8 cellular contexts compared by ENCODE assay signal in the genomic region with DNA sequence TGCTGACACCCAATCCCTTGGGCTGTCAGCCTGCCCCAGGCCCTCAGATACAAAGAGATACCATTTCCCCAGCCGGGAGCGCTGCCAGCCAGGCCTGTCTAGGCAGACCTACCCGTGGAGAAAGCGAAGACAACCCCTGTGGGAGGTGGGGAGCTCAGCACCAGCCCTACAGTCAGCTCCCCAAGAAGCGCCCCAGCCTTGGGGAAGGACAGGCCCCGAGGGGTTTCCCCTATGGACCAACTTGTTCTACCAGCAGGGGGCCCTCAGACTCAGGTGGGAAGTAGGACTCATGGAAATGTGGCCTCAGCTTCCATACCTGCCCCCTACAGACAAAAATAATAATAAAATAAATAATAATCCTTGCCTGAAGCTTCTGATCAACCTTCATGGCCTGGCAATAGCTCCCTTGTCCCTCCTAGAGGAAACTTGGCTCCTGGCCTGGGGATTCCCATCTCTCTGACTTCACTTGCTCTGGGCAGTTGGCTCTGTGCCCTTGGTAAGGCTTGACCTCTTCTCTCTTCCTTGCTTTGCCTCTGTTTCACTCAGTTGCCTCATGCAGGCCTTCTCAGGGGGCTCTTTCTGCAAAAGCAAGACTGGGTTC. TPM values are rescaled to one million over a fixed set of nuclear protein-coding genes. Genes with fewer than 3 reads are reported as not detected.
A peak's percentile ranks its signal among the peaks of the same experiment; 100 is the strongest.
DNase-seq lines count a peak whose midpoint lies in the region; ATAC-seq and TF ChIP-seq lines count a peak whose summit lies in the region.

No MANE protein-coding gene starts in this region.

- H3K36me3 Mint-ChIP-seq in activated naive CD4-positive, alpha-beta T cell treated with anti-CD3 and anti-CD28 coated beads for 36 hours (ENCODE audit: low read depth), result no peaks in the 10 kb centered on the region
- H3K36me3 Mint-ChIP-seq in endothelial cell (ENCODE audit: low read depth, unreplicated experiment), result no peaks in the 10 kb centered on the region

- CTCF ChIA-PET in activated naive CD4-positive, alpha-beta T cell treated with anti-CD3 and anti-CD28 coated beads for 36 hours (lab: Charles Lee), result interaction anchor here (0.7 to 2.6 kb wide), 3 partner anchors 11 to 75 kb away, joined by 3 to 11 read pairs (median 3); no protein-coding TSS in a partner anchor

- intact Hi-C loops in activated naive CD4-positive, alpha-beta T cell treated with anti-CD3 and anti-CD28 coated beads for 36 hours (cut with micrococcal nuclease), result loop anchor here (1.0 to 5.0 kb wide), 2 partner anchors 14 to 171 kb away; no protein-coding TSS in a partner anchor

- no peak for ATAC-seq in GM19467 (IDR thresholded peaks at IDR 0.05; ENCODE audit: unreplicated experiment)

- H3K4me1 ChIP-seq in mucosa of rectum (ENCODE audit: control insufficient read depth in 2 of 2, insufficient read depth in 2 of 2, low read length in 2 of 2), result peaks cover 17 to 24% of the 10 kb centered on the region in 2 donors

- no peaks in the 10 kb centered on the region for H3K27me3 Mint-ChIP-seq in activated naive CD4-positive, alpha-beta T cell treated with anti-CD3 and anti-CD28 coated beads for 36 hours (ENCODE audit: low read depth)
- H3K27me3 Mint-ChIP-seq in endothelial cell (ENCODE audit: unreplicated experiment), result peaks cover 3% of the 10 kb centered on the region

- H3K36me3 ChIP-seq in mucosa of rectum (ENCODE audit: control insufficient read depth in 2 of 2, insufficient read depth in 2 of 2, low read length in 2 of 2), result peaks cover 17 to 18% of the 10 kb centered on the region in 2 donors

- no peaks in the 10 kb centered on the region for H3K9me3 ChIP-seq in mucosa of rectum (ENCODE audit: control insufficient read depth in 2 of 2, low read length in 2 of 2)

- H3K9ac ChIP-seq in mucosa of rectum (ENCODE audit: low read depth in 1 of 2, low read length in 2 of 2), result no peak overlapping the region

- no peak overlapping the region for H3K4me3 ChIP-seq in mucosa of rectum (ENCODE audit: low read length in 2 of 2)

- no peak overlapping the region for H3K27ac Mint-ChIP-seq in activated naive CD4-positive, alpha-beta T cell treated with anti-CD3 and anti-CD28 coated beads for 36 hours
- H3K27ac Mint-ChIP-seq in endothelial cell (ENCODE audit: unreplicated experiment), result no peak overlapping the region

- H3K9me3 Mint-ChIP-seq in activated naive CD4-positive, alpha-beta T cell treated with anti-CD3 and anti-CD28 coated beads for 36 hours, result no peaks in the 10 kb centered on the region
- no peaks in the 10 kb centered on the region for H3K9me3 Mint-ChIP-seq in endothelial cell (ENCODE audit: unreplicated experiment)

- no peaks in the 10 kb centered on the region for H3K27me3 ChIP-seq in mucosa of rectum (ENCODE audit: control insufficient read depth in 2 of 2, insufficient read depth in 2 of 2, low read length in 2 of 2)

- H3K27ac ChIP-seq in mucosa of rectum (ENCODE audit: low read depth in 2 of 2, low read length in 2 of 2), result peak overlapping the region; percentile 43 to 61

- TF ChIP-seq CTCF in endothelial cell (IDR thresholded peaks at IDR 0.05; ENCODE audit: unreplicated experiment), result peak; percentile 65

- H3K4me3 Mint-ChIP-seq in activated naive CD4-positive, alpha-beta T cell treated with anti-CD3 and anti-CD28 coated beads for 36 hours, result no peak overlapping the region
- H3K4me3 Mint-ChIP-seq in endothelial cell (ENCODE audit: unreplicated experiment), result no peak overlapping the region

- H3K4me1 Mint-ChIP-seq in activated naive CD4-positive, alpha-beta T cell treated with anti-CD3 and anti-CD28 coated beads for 36 hours (ENCODE audit: low read depth), result peaks cover 51% of the 10 kb centered on the region
- peaks cover 7% of the 10 kb centered on the region for H3K4me1 Mint-ChIP-seq in endothelial cell (ENCODE audit: unreplicated experiment)

- peak; percentile 64 for DNase-seq in activated naive CD4-positive, alpha-beta T cell treated with anti-CD3 and anti-CD28 coated beads for 36 hours
- DNase-seq in activated naive CD4-positive, alpha-beta T cell (lab: John Stamatoyannopoulos, UW), result no peak
- DNase-seq in T-helper 1 cell (peak in 3 of 5 donors; percentile 14 to 22 (median 21)), endothelial cell (ENCODE audit: low spot score) (peak; percentile 33), NCI-H2081 treated with DMSO at 0.1 percent for 48 hours (lab: John Stamatoyannopoulos, UW) (no peak), KG1 (lab: John Stamatoyannopoulos, UW) (no peak)

RNA-seq across cellular contexts. Expression of gene SLC35F6, which starts 7.0 kb away (rescaled TPM):
- 1 to 10 TPM; 2.0 to 2.7 TPM for total RNA-seq in activated naive CD4-positive, alpha-beta T cell treated with anti-CD3 and anti-CD28 coated beads for 36 hours
- total RNA-seq in endothelial cell (ENCODE audit: unreplicated experiment), result 23.8 TPM

RNA-seq across cellular contexts. Expression of gene CENPA, which starts 14.8 kb away (rescaled TPM):
- total RNA-seq in activated naive CD4-positive, alpha-beta T cell treated with anti-CD3 and anti-CD28 coated beads for 36 hours, result 10 to 100 TPM; 42.9 to 43.6 TPM
- 3.9 TPM for total RNA-seq in endothelial cell (ENCODE audit: unreplicated experiment)

Comparison
In these comparisons a context has a peak if more than half of its experiments do, and no peak if none do; other contexts are left out.
1. DNase-seq: peak in activated naive CD4-positive, alpha-beta T cell treated with anti-CD3 and anti-CD28 coated beads for 36 hours (single experiment), T-helper 1 cell (3 of 5) and endothelial cell (single experiment); none in activated naive CD4-positive, alpha-beta T cell (0 of 4), NCI-H2081 treated with DMSO at 0.1 percent for 48 hours (single experiment) and KG1 (single experiment).